Comparison of ENCODE assay signal across 11 cellular contexts in the genomic region with DNA sequence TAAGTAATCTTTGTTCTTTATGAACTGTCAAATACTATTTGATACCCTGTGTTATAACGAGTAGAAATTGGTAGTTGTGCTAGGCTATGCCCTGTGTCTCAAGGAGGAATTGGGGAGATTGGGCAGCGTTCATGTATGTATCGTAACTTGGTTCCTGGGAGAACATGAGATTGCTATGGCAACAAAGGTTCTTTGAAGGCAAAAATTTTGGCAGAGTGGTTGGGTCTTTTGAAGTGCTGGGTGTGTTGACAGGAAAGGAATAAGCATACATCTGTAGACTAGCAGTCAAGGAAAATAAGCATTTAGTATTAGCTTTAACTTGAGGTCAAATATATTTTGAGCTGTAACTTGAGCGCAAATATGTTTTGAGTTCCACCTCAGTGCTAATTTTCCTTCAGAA. TPM values are rescaled to one million over a fixed set of nuclear protein-coding genes. Genes with fewer than 3 reads are reported as not detected.
DNase-seq lines count a peak whose midpoint lies in the region; TF ChIP-seq lines count a peak whose summit lies in the region.
"Had no signal": no experiment of that assay in that cellular context is flagged by ENCODE, and none has a peak within 500 bp of the region (broad histone marks: within the 10 kb centered on the region; RNA-seq: fewer than 3 reads in every experiment).

No MANE protein-coding gene starts in this region.

- TF ChIP-seq CTCF in AG10803 (conservative IDR thresholded peaks at IDR 0.05; ENCODE audit: low read length) (no peak), ascending aorta (IDR thresholded peaks at IDR 0.05) (no peak)

- peaks cover 0 to 21% of the 10 kb centered on the region in 2 donors for H3K4me1 ChIP-seq in ascending aorta
- peaks cover 3% of the 10 kb centered on the region for H3K4me1 ChIP-seq in mesendoderm (ENCODE audit: control insufficient read depth, low read depth, low read length)

- H3K36me3 ChIP-seq in ascending aorta (no peaks in the 10 kb centered on the region), mesendoderm (ENCODE audit: control insufficient read depth, insufficient read depth, low read length) (no peaks in the 10 kb centered on the region)
- H3K36me3 ChIP-seq: WERI-Rb-1 had no signal

- H3K4me2 ChIP-seq in mesendoderm (ENCODE audit: low read length) = no peak overlapping the region

- H3K27ac ChIP-seq in ascending aorta (peak overlapping the region; percentile 12 to 24), mesendoderm (ENCODE audit: low read depth, low read length) (no peak overlapping the region)
- H3K27ac ChIP-seq: WERI-Rb-1 had no signal

- H4K8ac ChIP-seq in mesendoderm (ENCODE audit: low read depth, low read length) = no peak overlapping the region

- H2AK5ac ChIP-seq in mesendoderm (ENCODE audit: low read length) = no peak overlapping the region

- peaks cover 36% of the 10 kb centered on the region for H3K79me2 ChIP-seq in mesendoderm (ENCODE audit: control insufficient read depth, insufficient read depth, low read length)

- no peak overlapping the region for H3K23ac ChIP-seq in mesendoderm (ENCODE audit: low read length)

- no peak overlapping the region for H2BK5ac ChIP-seq in mesendoderm (ENCODE audit: low read length)

- no peaks in the 10 kb centered on the region for H3K9me3 ChIP-seq in ascending aorta

- H2BK120ac ChIP-seq in mesendoderm (ENCODE audit: low read depth, low read length) = no peak overlapping the region

- DNase-seq in AG10803 (ENCODE audit: low read depth) (peak; percentile 20), ELF-1 (ENCODE audit: low read depth, low spot score) (peak; percentile 16), ascending aorta (ENCODE audit: low spot score in 2 of 2) (no peak), mesendoderm (peak; percentile 58), mesenteric fat pad (ENCODE audit: low spot score) (no peak), MV-4-11 (lab: John Stamatoyannopoulos, UW) (no peak), posterior cingulate gyrus (no peak)
- DNase-seq: foreskin melanocyte; GOT3; stimulated activated CD8-positive, alpha-beta memory T cell treated with anti-CD3 and anti-CD28 coated beads, Interleukin-4, amount 100 ng/mL, for 48 hours; WERI-Rb-1 had no signal

- no peak overlapping the region for H4K5ac ChIP-seq in mesendoderm (ENCODE audit: low read length)

- H3K18ac ChIP-seq in mesendoderm (ENCODE audit: low read length) = no peak overlapping the region

- no peak overlapping the region for H2BK15ac ChIP-seq in mesendoderm (replicated peaks; ENCODE audit: low read depth)

- intact Hi-C loops in ascending aorta (cut with DNase I) (no loop called here), posterior cingulate gyrus (cut with DNase I) (no loop called here)

- H3K4ac ChIP-seq in mesendoderm (ENCODE audit: low read depth, low read length) = no peak overlapping the region

- peaks cover 8% of the 10 kb centered on the region for H3K79me1 ChIP-seq in mesendoderm (ENCODE audit: low read length)

- H3K27me3 ChIP-seq in ascending aorta (no peaks in the 10 kb centered on the region), mesendoderm (ENCODE audit: insufficient read depth, low read length, poor library complexity) (no peaks in the 10 kb centered on the region)

- H3K4me3 ChIP-seq in AG10803 (ENCODE audit: low read length) (no peak overlapping the region), ascending aorta (no peak overlapping the region), mesendoderm (ENCODE audit: low read length) (no peak overlapping the region)

- H3K56ac ChIP-seq in mesendoderm (ENCODE audit: low read length) = no peak overlapping the region

- WGBS in mesendoderm (ENCODE audit: extremely low coverage, insufficient coverage, low lambda C conversion rate) = no CpG with 5 or more reads among the region's 4 CpGs

- no peak overlapping the region for H3K9ac ChIP-seq in mesendoderm (ENCODE audit: low read length)

RNA-seq across cellular contexts. Expression of gene TCF12, which starts 45.3 kb away (rescaled TPM):
- 144 TPM for total RNA-seq in ascending aorta
- 42.7 TPM for polyA plus RNA-seq in mesendoderm (2013, experiment 1 of 2)
- polyA plus RNA-seq in mesendoderm (2013, experiment 2 of 2) = 38.4 TPM
- 103 TPM for total RNA-seq in mesenteric fat pad

Comparison
In these comparisons a context has a peak if more than half of its experiments do, and no peak if none do; other contexts are left out.
1. DNase-seq: peak in AG10803 (single experiment), ELF-1 (single experiment) and mesendoderm (single experiment); none in ascending aorta (0 of 2), mesenteric fat pad (single experiment), MV-4-11 (single experiment) and posterior cingulate gyrus (0 of 10).